8 cellular contexts compared by ENCODE assay signal in the genomic region with DNA sequence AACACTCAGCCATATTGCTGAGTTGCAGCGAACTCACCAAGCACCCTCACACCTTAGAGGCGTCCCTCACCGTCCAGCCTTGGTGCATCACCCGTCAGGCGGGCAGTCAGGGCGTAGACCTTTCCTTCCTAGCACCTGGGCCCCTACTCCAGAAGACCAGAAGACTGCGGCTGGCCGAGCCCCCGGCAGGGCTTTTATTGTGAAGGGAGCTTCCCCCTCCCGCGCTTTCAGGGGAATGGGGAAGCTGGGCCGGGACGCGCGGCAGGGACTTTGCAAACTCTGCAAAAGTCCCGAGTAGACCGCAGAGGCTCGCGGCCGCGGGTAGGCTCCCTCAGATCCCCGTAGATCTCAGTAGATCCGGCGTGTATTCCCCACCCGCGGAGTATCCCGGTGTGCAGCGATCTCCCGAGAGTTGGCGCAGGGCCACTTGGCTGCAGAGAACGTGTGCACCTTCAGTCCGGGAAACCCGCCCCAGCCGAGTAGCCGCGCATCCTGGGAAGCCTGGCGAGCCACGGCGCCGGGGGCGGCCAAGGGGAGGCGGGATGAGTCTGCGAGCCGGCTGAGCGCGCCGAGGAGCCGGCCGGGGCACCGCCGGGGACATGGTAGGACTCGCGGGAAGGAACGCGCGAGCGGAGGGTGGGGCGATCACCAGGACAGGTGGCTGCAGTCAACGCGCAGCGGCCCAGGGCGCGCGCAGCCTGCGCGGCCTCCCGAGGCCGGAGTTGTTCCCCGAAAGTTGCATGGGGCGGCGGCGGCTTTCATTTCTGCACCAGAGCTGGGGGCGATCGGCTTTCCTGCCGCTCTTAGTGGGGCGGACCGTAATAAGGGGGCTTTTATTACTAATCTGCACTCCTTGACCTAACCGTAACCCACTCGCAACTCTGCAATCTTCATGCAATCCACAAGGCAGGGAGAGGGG. TPM values are rescaled to one million over a fixed set of nuclear protein-coding genes. Genes with fewer than 3 reads are reported as not detected.
DNase-seq lines count a peak whose midpoint lies in the region; ATAC-seq, FAIRE-seq and TF ChIP-seq lines count a peak whose summit lies in the region.

A gene (plus strand): TSS at position 268 of the 919 bp plus-strand sequence. CDS start 332 bp downstream, at position 600.

- peaks cover 25% of the 10 kb centered on the region for H3K27me3 ChIP-seq in bronchial epithelial cell (ENCODE audit: control insufficient read depth, insufficient read depth, low read length)
- H3K27me3 ChIP-seq in liver (ENCODE audit: control insufficient read depth in 4 of 4, insufficient read depth in 4 of 4, low read length in 3 of 4) = no peaks in the 10 kb centered on the region

- H3K27ac ChIP-seq in liver (ENCODE audit: low read depth in 1 of 2, low read length in 2 of 2) = peak within 1 kb of the TSS; percentile 66 to 81

- H3K4me3 ChIP-seq in bronchial epithelial cell (ENCODE audit: low read depth, low read length) (peak within 1 kb of the TSS; percentile 16), liver (ENCODE audit: low read depth in 1 of 3, low read length in 3 of 3) (peak within 1 kb of the TSS; percentile 44 to 76 (median 75))

- FAIRE-seq in bronchial epithelial cell (lab: Jason Lieb, UNC) = no peak

- H3K9ac ChIP-seq in liver (ENCODE audit: low read depth in 1 of 2, low read length in 2 of 2) = peak within 1 kb of the TSS in 1 of 2 donors; percentile 50

- no peak for TF ChIP-seq CTCF in bronchial epithelial cell (IDR thresholded peaks at IDR 0.05; ENCODE audit: insufficient read depth, low read length, severe bottlenecking)
- TF ChIP-seq CTCF in liver (IDR thresholded peaks at IDR 0.05; ENCODE audit: low read depth, low read length, missing input control) = no peak

- H3K9me3 ChIP-seq in liver (ENCODE audit: control insufficient read depth in 4 of 4, low read length in 3 of 4) = peaks cover 0 to under 1% (median 0%) of the 10 kb centered on the region in 4 donors

- H3K4me1 ChIP-seq in liver (ENCODE audit: control insufficient read depth in 4 of 4, insufficient read depth in 4 of 4, low read length in 3 of 4) = peaks cover 0 to 25% (median 7%) of the 10 kb centered on the region in 4 donors

- WGBS in liver = 4% methylated on average over 79 of the region's 79 CpGs

- H3K36me3 ChIP-seq in bronchial epithelial cell (ENCODE audit: control insufficient read depth, insufficient read depth, low read length) (no peaks in the 10 kb centered on the region), liver (ENCODE audit: control insufficient read depth in 4 of 4, insufficient read depth in 3 of 4, low read depth in 1 of 4, low read length in 3 of 4) (no peaks in the 10 kb centered on the region)

- ATAC-seq in GM18870 (IDR thresholded peaks at IDR 0.05; ENCODE audit: unreplicated experiment) (no peak), HG03045 (IDR thresholded peaks at IDR 0.05; ENCODE audit: unreplicated experiment) (no peak)

- TF ChIP-seq RAD21 in liver (IDR thresholded peaks at IDR 0.05) = peak in 1 of 2 donors; percentile 16

- DNase-seq in NCI-H2081 (lab: John Stamatoyannopoulos, UW) = peak; percentile 10 to 25
- no peak for DNase-seq in NCI-H2081 treated with DMSO at 0.1 percent for 48 hours (lab: John Stamatoyannopoulos, UW)
- peak; percentile 86 for DNase-seq in RPMI8226
- no peak for DNase-seq in bronchial epithelial cell (ENCODE audit: low read depth)
- peak; percentile 12 for DNase-seq in stimulated activated CD4-positive, alpha-beta T cell treated with anti-CD3 and anti-CD28 coated beads, Interleukin-4, amount 100 ng/mL, for 24 hours

TF ChIP-seq in liver, 16 proteins besides CTCF, POLR2A, EP300 and RAD21:
- no peak for TF ChIP-seq RXRA (IDR thresholded peaks at IDR 0.05)
- peak; percentile 26 for TF ChIP-seq YY1 (IDR thresholded peaks at IDR 0.05)
- TF ChIP-seq SP1 (IDR thresholded peaks at IDR 0.05) = no peak

RNA-seq across cellular contexts. Expression of the gene that starts here (rescaled TPM):
- 0.77 and 1.1 TPM in 2 replicates for total RNA-seq in bronchial epithelial cell
- 10 to 100 TPM in 1 of 2 donors, under 1 TPM in 1; 0.79 to 22.8 TPM for total RNA-seq in liver
- polyA plus RNA-seq in liver = 1 to 10 TPM; 4.1 to 5.1 TPM

Comparison
In these comparisons a context has a peak if more than half of its experiments do, and no peak if none do; other contexts are left out.
1. DNase-seq: peak in NCI-H2081 (2 of 2), RPMI8226 (single experiment) and stimulated activated CD4-positive, alpha-beta T cell treated with anti-CD3 and anti-CD28 coated beads, Interleukin-4, amount 100 ng/mL, for 24 hours (single experiment); none in NCI-H2081 treated with DMSO at 0.1 percent for 48 hours (single experiment) and bronchial epithelial cell (single experiment).